17 cellular contexts compared by ENCODE assay signal in genomic region chr10:74821501-74821900, GRCh38. TPM values are rescaled to one million over a fixed set of nuclear protein-coding genes. Genes with fewer than 3 reads are reported as not detected.
DNase-seq lines count a peak whose midpoint lies in the region; ATAC-seq, FAIRE-seq and TF ChIP-seq lines count a peak whose summit lies in the region.
"Had no signal": no experiment of that assay in that cellular context is flagged by ENCODE, and none has a peak within 500 bp of the region (broad histone marks: within the 10 kb centered on the region; RNA-seq: fewer than 3 reads in every experiment).

No MANE protein-coding gene starts in this region.

- H3K79me2 ChIP-seq in PC-3 (ENCODE audit: low read length) = peaks cover 5% of the 10 kb centered on the region; the same call in 1 of the 2 replicates

- H3K36me3 ChIP-seq in HEK293 (ENCODE audit: control insufficient read depth in 2 of 2, insufficient read depth in 1 of 2, low read length in 2 of 2) (no peaks in the 10 kb centered on the region), PC-3 (ENCODE audit: low read depth, low read length) (peaks cover 4% of the 10 kb centered on the region; the same call in 1 of the 2 replicates), H7 (replicated peaks; ENCODE audit: control insufficient read depth, insufficient read depth, low read length) (no peaks in the 10 kb centered on the region)
- H3K36me3 ChIP-seq: ovary, tibial nerve had no signal

- H3F3A ChIP-seq in PC-3 (ENCODE audit: low read length, unreplicated experiment) = peaks cover 32% of the 10 kb centered on the region

- peak overlapping the region; percentile 43 for H3K9ac ChIP-seq in PC-3 (ENCODE audit: low read length)

- WGBS in A549 (ENCODE audit: missing lambda C conversion rate) = 37% methylated on average over 3 of the region's 3 CpGs

- peaks cover 33% of the 10 kb centered on the region for H3K4me1 Mint-ChIP-seq in nephron

- CTCF ChIA-PET in A549 (lab: Yijun Ruan, JAX) (interaction anchor here (1.3 kb wide), 1 partner anchor 414 kb away, joined by 6 read pairs; the partner anchor contains the start of gene COMTD1), HEK293 (lab: Yijun Ruan, JAX) (interaction anchor here (0.5 to 0.6 kb wide), 3 partner anchors 40 to 562 kb away, joined by 3 read pairs; no protein-coding TSS in a partner anchor), PC-3 (lab: Charles Lee) (interaction anchor here (0.5 to 0.6 kb wide), 2 partner anchors 58 to 64 kb away, joined by 4 read pairs; no protein-coding TSS in a partner anchor)

- peak overlapping the region; percentile 15; the same call in 2 of the 3 replicates for H3K4me2 ChIP-seq in A549
- H3K4me2 ChIP-seq in PC-3 (ENCODE audit: low read length) = peak overlapping the region; percentile 86

- no peak for TF ChIP-seq POLR2A in A549 (IDR thresholded peaks at IDR 0.05; ENCODE audit: low read length)

- H3K27me3 Mint-ChIP-seq in nephron (ENCODE audit: low read depth) = no peaks in the 10 kb centered on the region
- H3K27me3 Mint-ChIP-seq: activated CD4-positive, alpha-beta T cell treated with anti-CD3 and anti-CD28 coated beads, Interleukin-2, amount 10 ng/mL, durations not matched to agents 24 days and 14 days had no signal

- TF ChIP-seq CTCF in A549 (IDR thresholded peaks at IDR 0.05) (no peak), HEK293 (tag by site-specific recombination; IDR thresholded peaks at IDR 0.05) (no peak), PC-3 (conservative IDR thresholded peaks at IDR 0.05; ENCODE audit: low read depth, low read length) (no peak), nephron (IDR thresholded peaks at IDR 0.05; ENCODE audit: unreplicated experiment in 3 of 3) (no peak)

- DNase-seq in A549 (ENCODE audit: low read depth in 1 of 2, low spot score in 1 of 2) = no peak
- peak; percentile 95 for DNase-seq in PC-3
- no peak for DNase-seq in effector CD4-positive, alpha-beta T cell
- DNase-seq in H7 = no peak
- no peak for DNase-seq in LoVo (ENCODE audit: low spot score)
- DNase-seq in kidney glomerular epithelial cell (lab: John Stamatoyannopoulos, UW) = no peak
- DNase-seq: activated CD4-positive, alpha-beta T cell treated with anti-CD3 and anti-CD28 coated beads, Interleukin-2, amount 10 ng/mL, durations not matched to agents 24 days and 14 days; DND-41; mesendoderm; NCI-H526; ovary; stimulated activated CD4-positive, alpha-beta T cell treated with anti-CD3 and anti-CD28 coated beads, Interleukin-15, amount 100 ng/mL, for 24 hours; T-helper 9 cell had no signal

- ATAC-seq in A549 = no peak
- ATAC-seq in PC-3 = peak; percentile 1

- intact Hi-C loops in PC-3 (cut with micrococcal nuclease) = loop anchor here (5.0 to 10.0 kb wide), 2 partner anchors 139 to 583 kb away; partner anchors contain the start of gene ZNF503

- no peaks in the 10 kb centered on the region for H4K20me1 ChIP-seq in PC-3 (ENCODE audit: low read length)

- H3K27ac ChIP-seq in A549 = no peak overlapping the region
- no peak overlapping the region for H3K27ac ChIP-seq in HEK293 (ENCODE audit: extremely low read depth, low read depth, low read length)
- peak overlapping the region; percentile 75 for H3K27ac ChIP-seq in PC-3 (ENCODE audit: low read length)
- H3K27ac ChIP-seq: ovary had no signal

- H2AFZ ChIP-seq in PC-3 (ENCODE audit: low read length) = peak overlapping the region; percentile 6

- no peak for TF ChIP-seq RAD21 in A549 (conservative IDR thresholded peaks at IDR 0.05 in 1 of 2, IDR thresholded peaks at IDR 0.05 in 1 of 2)

- POLR2A ChIA-PET in A549 (lab: Yijun Ruan, JAX) = no interaction called here
- POLR2A ChIA-PET in HEK293 (lab: Yijun Ruan, JAX) = no interaction called here
- POLR2A ChIA-PET in PC-3 (lab: Charles Lee; ENCODE audit: unreplicated experiment) = interaction anchor here (0.7 kb wide), 1 partner anchor 563 kb away, joined by 5 read pairs; no protein-coding TSS in a partner anchor

- peak overlapping the region in 2 of 3 experiments; percentile 42 to 61 for H3K4me3 Mint-ChIP-seq in nephron
- H3K4me3 Mint-ChIP-seq: activated CD4-positive, alpha-beta T cell treated with anti-CD3 and anti-CD28 coated beads, Interleukin-2, amount 10 ng/mL, durations not matched to agents 24 days and 14 days had no signal

- H3K27ac Mint-ChIP-seq in nephron = peak overlapping the region; percentile 87 to 100 (median 92)
- H3K27ac Mint-ChIP-seq: activated CD4-positive, alpha-beta T cell treated with anti-CD3 and anti-CD28 coated beads, Interleukin-2, amount 10 ng/mL, durations not matched to agents 24 days and 14 days; activated T-helper 2 cell treated with anti-CD3 and anti-CD28 coated beads, Interferon-gamma antibody, Interleukin-2, Interleukin-4, amounts not matched to agents 10 μg/mL and 5 μg/mL and 100 μg/mL, durations not matched to agents 14 hours and 24 hours and 36 hours had no signal

- TF ChIP-seq EP300 in A549 (IDR thresholded peaks at IDR 0.05) = no peak

- no TSS peak for BruUV-seq in PC-3 (replicated peaks; lab: Mats Ljungman, UMichigan)

- H3K9me2 ChIP-seq in PC-3 (replicated peaks; ENCODE audit: low read length) = no peaks in the 10 kb centered on the region

- peaks cover 20% of the 10 kb centered on the region for H3K4me1 ChIP-seq in A549
- H3K4me1 ChIP-seq in HEK293 (ENCODE audit: control insufficient read depth, insufficient read depth, low read length) = peaks cover 29% of the 10 kb centered on the region
- H3K4me1 ChIP-seq in PC-3 (ENCODE audit: insufficient read depth, low read length) = peaks cover 44% of the 10 kb centered on the region

- no peaks in the 10 kb centered on the region for H3K36me3 Mint-ChIP-seq in nephron (ENCODE audit: low read depth)

- no peak overlapping the region for H3K4me3 ChIP-seq in A549
- H3K4me3 ChIP-seq in HEK293 (ENCODE audit: low read depth, low read length) = no peak overlapping the region
- peak overlapping the region; percentile 17; the same call in 1 of the 2 replicates for H3K4me3 ChIP-seq in PC-3 (ENCODE audit: low read length)
- H3K4me3 ChIP-seq in H7 (ENCODE audit: insufficient read depth, low read depth, low read length) = no peak overlapping the region
- H3K4me3 ChIP-seq: ovary, tibial nerve had no signal

- no peak for FAIRE-seq in A549 (lab: Jason Lieb, UNC)

- peaks cover 11% of the 10 kb centered on the region for H3K9me3 ChIP-seq in A549
- H3K9me3 ChIP-seq in HEK293 (ENCODE audit: control insufficient read depth, insufficient read depth, low read depth, low read length) = no peaks in the 10 kb centered on the region
- peaks cover 10% of the 10 kb centered on the region for H3K9me3 ChIP-seq in PC-3 (ENCODE audit: low read length)
- H3K9me3 ChIP-seq: ovary had no signal

- H3K27me3 ChIP-seq in PC-3 (ENCODE audit: low read length) = no peaks in the 10 kb centered on the region
- no peaks in the 10 kb centered on the region for H3K27me3 ChIP-seq in H7 (ENCODE audit: control insufficient read depth, insufficient read depth, low read length)
- H3K27me3 ChIP-seq: ovary, tibial nerve had no signal

- H3K9me3 Mint-ChIP-seq in nephron = peaks cover 12% of the 10 kb centered on the region
- H3K9me3 Mint-ChIP-seq: activated CD4-positive, alpha-beta T cell treated with anti-CD3 and anti-CD28 coated beads, Interleukin-2, amount 10 ng/mL, durations not matched to agents 24 days and 14 days had no signal

TF ChIP-seq in A549, 52 proteins besides CTCF, POLR2A, EP300 and RAD21 (continues in another document):
- TF ChIP-seq ZNF302 (CRISPR knock-in tag; IDR thresholded peaks at IDR 0.05) = no peak
- no peak for TF ChIP-seq NPAS2 (CRISPR knock-in tag; IDR thresholded peaks at IDR 0.05; ENCODE audit: borderline replicate concordance)
- TF ChIP-seq HOXA7 (CRISPR knock-in tag; IDR thresholded peaks at IDR 0.05) = no peak
- no peak for TF ChIP-seq E2F6 (IDR thresholded peaks at IDR 0.05; ENCODE audit: borderline replicate concordance, low read depth)
- no peak for TF ChIP-seq POLR2AphosphoS2 (conservative IDR thresholded peaks at IDR 0.05; ENCODE audit: low read length)
- no peak for TF ChIP-seq CHD2 (IDR thresholded peaks at IDR 0.05; ENCODE audit: low read length, partially characterized antibody)
- no peak for TF ChIP-seq RFX5 (IDR thresholded peaks at IDR 0.05)

TF ChIP-seq in HEK293, 187 proteins besides CTCF, POLR2A, EP300 and RAD21:
- no peak for TF ChIP-seq ZNF16 (tag by site-specific recombination; IDR thresholded peaks at IDR 0.05; ENCODE audit: low read depth)
- TF ChIP-seq KLF8 (tag by site-specific recombination; IDR thresholded peaks at IDR 0.05) = no peak
- no peak for TF ChIP-seq ZNF341 (tag by site-specific recombination; IDR thresholded peaks at IDR 0.05; ENCODE audit: low read depth)
- TF ChIP-seq WT1 (tag by site-specific recombination; IDR thresholded peaks at IDR 0.05) = peak; percentile 73
- TF ChIP-seq ZSCAN5A (tag by site-specific recombination; IDR thresholded peaks at IDR 0.05) = no peak

RNA-seq across cellular contexts. Expression of gene KAT6B, which starts 4.9 kb away (rescaled TPM):
- polyA plus RNA-seq in A549 (2011; rRNA removed) = 5.6 and 11.0 TPM in 2 replicates
- 2.4 and 3.1 TPM in 2 replicates for polyA plus RNA-seq in A549 (2012; cell fraction: cytosol; rRNA removed)
- polyA plus RNA-seq in A549 (2012; cell fraction: nucleus; rRNA removed) = 4.4 and 6.2 TPM in 2 replicates
- polyA plus RNA-seq in A549 (2017; fragmentation: RNase III; extraction: RNeasy Plus Mini Kit Qiagen cat#74134 plus additional on column Dnase treatment) = 5.5 to 6.0 TPM (median 5.7 TPM) in 3 replicates
- polyA minus RNA-seq in A549 (2011; rRNA and poly(A)+ RNA removed) = 26.7 and 28.1 TPM in 2 replicates
- total RNA-seq in PC-3 (2014; rRNA removed) = 83.0 and 94.5 TPM in 2 replicates
- 5.2 and 11.2 TPM in 2 replicates for total RNA-seq in H7 (2014; rRNA removed; shearing (Covaris generic))
